ENCODE assay signal across 15 cellular contexts in the genomic region with DNA sequence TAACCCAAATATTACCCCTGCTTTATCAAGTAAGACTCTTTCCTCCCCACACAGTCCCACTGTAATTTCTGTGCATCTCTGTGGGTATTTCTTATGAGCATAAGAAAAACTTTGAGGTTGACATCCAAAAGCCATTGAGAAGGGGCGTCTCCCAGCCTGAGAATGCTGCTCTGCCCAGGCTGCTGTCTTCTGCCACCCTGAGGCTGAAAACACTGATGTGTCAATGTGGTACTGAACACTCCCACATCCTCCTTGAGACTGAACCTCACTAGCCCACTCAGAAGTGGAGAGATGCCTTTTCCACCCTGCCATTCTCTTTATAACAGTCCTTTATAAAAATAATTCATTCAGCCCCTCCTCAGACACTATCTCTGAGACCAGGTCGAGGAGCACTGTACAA.
A peak's percentile ranks its signal among the peaks of the same experiment; 100 is the strongest.
DNase-seq lines count a peak whose midpoint lies in the region; ATAC-seq lines count a peak whose summit lies in the region.
"Had no signal": no experiment of that assay in that cellular context is flagged by ENCODE, and none has a peak within 500 bp of the region (broad histone marks: within the 10 kb centered on the region; RNA-seq: fewer than 3 reads in every experiment).

No MANE protein-coding gene starts in this region.

- no peak overlapping the region for H3K27ac Mint-ChIP-seq in T-helper 17 cell

- no peaks in the 10 kb centered on the region for H3K9me3 ChIP-seq in T-helper 17 cell (ENCODE audit: control insufficient read depth, low read length, poor library complexity, severe bottlenecking)
- H3K9me3 ChIP-seq: mucosa of descending colon, uterus had no signal

- peaks cover 27% of the 10 kb centered on the region for H3K27me3 Mint-ChIP-seq in T-helper 17 cell

- ATAC-seq in GM18868 (IDR thresholded peaks at IDR 0.05; ENCODE audit: unreplicated experiment), result peak; percentile 72
- peak; percentile 32 for ATAC-seq in T-helper 17 cell
- ATAC-seq in sciatic nerve, result no peak
- no peak for ATAC-seq in HG02759 (IDR thresholded peaks at IDR 0.05; ENCODE audit: unreplicated experiment)
- no peak for ATAC-seq in HG03439 (IDR thresholded peaks at IDR 0.05; ENCODE audit: unreplicated experiment)
- ATAC-seq: left colon, mucosa of descending colon had no signal

- intact Hi-C loops in sciatic nerve (cut with DNase I), result no loop called here

- no peak overlapping the region for H3K4me3 Mint-ChIP-seq in T-helper 17 cell

- peaks cover 10% of the 10 kb centered on the region for H3K4me1 Mint-ChIP-seq in T-helper 17 cell

- peaks cover 9% of the 10 kb centered on the region for H3K36me3 Mint-ChIP-seq in T-helper 17 cell (ENCODE audit: low read depth)

- peak; percentile 64 for DNase-seq in activated effector memory CD4-positive, alpha-beta T cell treated with anti-CD3 and anti-CD28 coated beads, Interleukin-2, amount 50 U/mL, for 16 hours
- no peak for DNase-seq in activated effector memory CD4-positive, alpha-beta T cell treated with Interleukin-2 at 50 U/mL for 16 hours
- DNase-seq in T-helper 17 cell (no peak), sciatic nerve (ENCODE audit: low spot score) (no peak)
- peak; percentile 11 to 29 for DNase-seq in stimulated activated CD8-positive, alpha-beta memory T cell treated with anti-CD3 and anti-CD28 coated beads, Interleukin-15, amount 100 ng/mL, for 48 hours (ENCODE audit: low read depth in 2 of 2)
- DNase-seq: effector CD4-positive, alpha-beta T cell; left colon; mucosa of descending colon; NCI-H1105; NK-92 treated with Interleukin-12 subunit alpha and Interleukin-12 subunit beta, amount 100 ng/mL, for 24 hours; SHP77; uterus had no signal

Comparison
In these comparisons a context has a peak if more than half of its experiments do, and no peak if none do; other contexts are left out.
1. DNase-seq: peak in activated effector memory CD4-positive, alpha-beta T cell treated with anti-CD3 and anti-CD28 coated beads, Interleukin-2, amount 50 U/mL, for 16 hours (single experiment) and stimulated activated CD8-positive, alpha-beta memory T cell treated with anti-CD3 and anti-CD28 coated beads, Interleukin-15, amount 100 ng/mL, for 48 hours (2 of 2); none in activated effector memory CD4-positive, alpha-beta T cell treated with Interleukin-2 at 50 U/mL for 16 hours (single experiment), T-helper 17 cell (0 of 3) and sciatic nerve (single experiment).
2. ATAC-seq: peak in GM18868 (single experiment) and T-helper 17 cell (single experiment); none in sciatic nerve (single experiment), HG02759 (single experiment) and HG03439 (single experiment).